Comparison of ENCODE assay signal across 14 cellular contexts in the genomic region with DNA sequence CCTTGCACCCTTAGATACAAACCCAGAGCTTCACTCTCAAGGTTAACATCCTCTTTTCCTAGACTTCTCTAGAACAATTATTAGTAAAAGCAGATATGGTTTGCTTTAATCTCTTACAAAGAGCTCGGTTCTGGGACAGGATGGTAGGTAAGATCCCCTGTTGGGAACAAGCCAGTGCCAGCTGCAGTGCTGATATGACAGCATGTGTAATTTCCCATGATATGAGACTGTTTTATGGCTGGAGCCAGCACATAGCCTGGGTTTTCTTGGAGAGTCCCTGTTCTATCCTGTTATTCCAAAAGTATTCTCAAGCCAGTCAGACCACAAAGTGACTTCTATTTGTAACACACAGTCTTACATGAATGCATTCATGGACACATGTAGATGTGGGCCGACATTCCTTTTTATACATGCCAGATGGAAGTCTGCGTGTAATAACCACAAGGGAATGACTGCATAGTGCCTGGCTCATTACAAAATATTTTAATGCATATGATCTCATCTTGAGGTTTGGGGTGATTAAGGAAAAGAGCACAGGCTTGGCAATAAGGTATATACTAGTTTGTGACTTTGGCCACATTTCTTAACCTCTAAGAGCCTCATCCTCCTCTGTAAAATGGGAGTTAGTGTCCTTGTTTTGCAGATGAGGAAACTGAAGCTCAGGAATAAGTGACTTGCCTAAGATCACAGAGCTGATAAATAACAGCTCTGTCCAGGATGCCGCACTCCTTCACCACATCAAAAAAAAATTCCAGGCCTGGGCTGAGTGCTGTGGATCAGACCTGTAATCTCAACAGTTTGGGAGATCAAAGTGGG. TPM values are rescaled to one million over a fixed set of nuclear protein-coding genes. Genes with fewer than 3 reads are reported as not detected.
A peak's percentile ranks its signal among the peaks of the same experiment; 100 is the strongest.
DNase-seq lines count a peak whose midpoint lies in the region; ATAC-seq, FAIRE-seq and TF ChIP-seq lines count a peak whose summit lies in the region.
"Had no signal": no experiment of that assay in that cellular context is flagged by ENCODE, and none has a peak within 500 bp of the region (broad histone marks: within the 10 kb centered on the region; RNA-seq: fewer than 3 reads in every experiment).

No MANE protein-coding gene starts in this region.

- H3K27me3 ChIP-seq in upper lobe of right lung, result no peaks in the 10 kb centered on the region

- peaks cover 27% of the 10 kb centered on the region for H3K4me1 Mint-ChIP-seq in endothelial cell (ENCODE audit: unreplicated experiment)
- H3K4me1 Mint-ChIP-seq: activated naive CD8-positive, alpha-beta T cell treated with anti-CD3 and anti-CD28 coated beads, Interleukin-2, amount 50 U/mL, for 24 hours; naive B cell; T-cell had no signal

- no peaks in the 10 kb centered on the region for H3K9me3 ChIP-seq in upper lobe of right lung

- H3K27me3 Mint-ChIP-seq in endothelial cell (ENCODE audit: unreplicated experiment), result no peaks in the 10 kb centered on the region
- H3K27me3 Mint-ChIP-seq: activated naive CD8-positive, alpha-beta T cell treated with anti-CD3 and anti-CD28 coated beads, Interleukin-2, amount 50 U/mL, for 24 hours had no signal

- H3K4me3 ChIP-seq in upper lobe of right lung, result no peak overlapping the region

- no peaks in the 10 kb centered on the region for H3K9me3 Mint-ChIP-seq in endothelial cell (ENCODE audit: unreplicated experiment)
- H3K9me3 Mint-ChIP-seq: activated naive CD8-positive, alpha-beta T cell treated with anti-CD3 and anti-CD28 coated beads, Interleukin-2, amount 50 U/mL, for 24 hours; naive B cell; T-cell had no signal

- peaks cover 13% of the 10 kb centered on the region for H3K4me1 ChIP-seq in upper lobe of right lung

- no peak overlapping the region for H3K4me3 Mint-ChIP-seq in endothelial cell (ENCODE audit: unreplicated experiment)
- H3K4me3 Mint-ChIP-seq: activated naive CD8-positive, alpha-beta T cell treated with anti-CD3 and anti-CD28 coated beads, Interleukin-2, amount 50 U/mL, for 24 hours; naive B cell; T-cell had no signal

- ATAC-seq in upper lobe of right lung (no peak), GM21576 (IDR thresholded peaks at IDR 0.05; ENCODE audit: unreplicated experiment) (no peak)
- ATAC-seq: activated naive CD8-positive, alpha-beta T cell treated with anti-CD3 and anti-CD28 coated beads, Interleukin-2, amount 50 U/mL, for 24 hours; T-cell had no signal

- TF ChIP-seq CTCF in upper lobe of right lung (IDR thresholded peaks at IDR 0.05) (no peak), endothelial cell (IDR thresholded peaks at IDR 0.05; ENCODE audit: unreplicated experiment) (no peak)

- no peak for FAIRE-seq in urothelium cell line (lab: Jason Lieb, UNC)
- FAIRE-seq: GM19239 had no signal

- H3K36me3 Mint-ChIP-seq in endothelial cell (ENCODE audit: low read depth, unreplicated experiment), result no peaks in the 10 kb centered on the region
- H3K36me3 Mint-ChIP-seq: naive B cell, T-cell had no signal

- H3K27ac ChIP-seq in upper lobe of right lung, result no peak overlapping the region

- intact Hi-C loops in upper lobe of right lung (cut with DNase I), result no loop called here

- H3K36me3 ChIP-seq in upper lobe of right lung, result no peaks in the 10 kb centered on the region

- DNase-seq in HS-5 (ENCODE audit: low read depth) (peak; percentile 97), amniotic epithelial cell (ENCODE audit: low read depth) (peak; percentile 99), glomerular visceral epithelial cell (ENCODE audit: extremely low spot score) (peak; percentile 96), urothelium cell line (ENCODE audit: low spot score) (peak; percentile 54), upper lobe of right lung (no peak), endothelial cell (ENCODE audit: low spot score) (no peak)
- DNase-seq: activated CD8-positive, alpha-beta memory T cell treated with anti-CD3 and anti-CD28 coated beads for 24 hours; activated naive CD8-positive, alpha-beta T cell treated with anti-CD3 and anti-CD28 coated beads, Interleukin-2, amount 50 U/mL, for 24 hours; GDM1; naive B cell; stimulated activated CD4-positive, alpha-beta T cell treated with anti-CD3 and anti-CD28 coated beads, Interleukin-15, amount 100 ng/mL, for 24 hours; T-cell had no signal

- no peak overlapping the region for H3K27ac Mint-ChIP-seq in endothelial cell (ENCODE audit: unreplicated experiment)
- H3K27ac Mint-ChIP-seq: activated naive CD8-positive, alpha-beta T cell treated with anti-CD3 and anti-CD28 coated beads, Interleukin-2, amount 50 U/mL, for 24 hours; T-cell had no signal

RNA-seq across cellular contexts. Expression of gene CLMP, which starts 21.8 kb away (rescaled TPM):
- 17.6 TPM for total RNA-seq in upper lobe of right lung
- 5.5 TPM for total RNA-seq in endothelial cell (ENCODE audit: unreplicated experiment)

Comparison
In these comparisons a context has a peak if more than half of its experiments do, and no peak if none do; other contexts are left out.
1. DNase-seq: peak in HS-5 (single experiment), amniotic epithelial cell (single experiment), glomerular visceral epithelial cell (single experiment) and urothelium cell line (single experiment); none in upper lobe of right lung (single experiment) and endothelial cell (single experiment).